Comparison of ENCODE assay signal across 26 cellular contexts in the genomic region with DNA sequence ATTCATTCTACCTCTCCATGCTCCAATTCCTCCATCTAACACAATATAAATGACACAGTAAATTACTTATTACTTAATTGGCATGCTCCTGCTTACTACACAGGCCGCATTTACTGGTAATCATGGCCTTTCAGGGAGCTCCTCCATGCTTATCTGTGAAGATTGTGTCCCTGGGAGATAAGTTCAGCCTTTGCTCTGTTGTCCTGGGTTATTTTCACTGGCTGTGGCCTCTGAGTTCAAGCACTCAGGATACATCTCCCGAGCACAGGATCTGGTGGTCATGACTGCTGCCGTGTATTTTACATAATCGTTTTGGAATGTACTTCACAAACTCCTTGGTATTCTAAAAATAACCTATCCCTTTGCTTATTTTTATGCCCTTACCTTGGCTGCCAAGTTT.
A peak's percentile ranks its signal among the peaks of the same experiment; 100 is the strongest.
DNase-seq lines count a peak whose midpoint lies in the region; ATAC-seq, FAIRE-seq and TF ChIP-seq lines count a peak whose summit lies in the region.
"Had no signal": no experiment of that assay in that cellular context is flagged by ENCODE, and none has a peak within 500 bp of the region (broad histone marks: within the 10 kb centered on the region; RNA-seq: fewer than 3 reads in every experiment).

No MANE protein-coding gene starts in this region.

- H3K9ac ChIP-seq in muscle layer of colon (ENCODE audit: low read length) (no peak overlapping the region), kidney (ENCODE audit: low read length in 2 of 2) (no peak overlapping the region)

- H3K4me1 ChIP-seq in muscle layer of colon (ENCODE audit: insufficient read depth, low read length): peaks cover 28% of the 10 kb centered on the region
- peaks cover 0 to 49% (median 14%) of the 10 kb centered on the region in 4 donors for H3K4me1 ChIP-seq in tibial artery
- no peaks in the 10 kb centered on the region for H3K4me1 ChIP-seq in kidney (ENCODE audit: control insufficient read depth in 1 of 2, insufficient read depth in 1 of 2, low read depth in 1 of 2, low read length in 2 of 2)
- H3K4me1 ChIP-seq: body of pancreas had no signal

- no peak for FAIRE-seq in kidney (lab: Jason Lieb, UNC)
- FAIRE-seq: frontal cortex, RCC 7860 had no signal

- ATAC-seq in GM21526 (IDR thresholded peaks at IDR 0.05; ENCODE audit: low FRiP score, unreplicated experiment): no peak
- ATAC-seq: body of pancreas, GM23338, left lobe of liver had no signal

- peak; percentile 66 for DNase-seq in NCI-H226
- DNase-seq in coronary artery (ENCODE audit: low spot score): no peak
- DNase-seq in tibial artery: no peak
- no peak for DNase-seq in NCI-H2227 treated with DMSO at 0.1 percent for 48 hours (lab: John Stamatoyannopoulos, UW)
- DNase-seq in kidney: no peak
- DNase-seq: activated CD4-positive, alpha-beta memory T cell treated with anti-CD3 and anti-CD28 coated beads, Interleukin-2, amount 10 ng/mL, durations not matched to agents 7 days and 5 days; activated naive CD4-positive, alpha-beta T cell treated with anti-CD3 and anti-CD28 coated beads, Interleukin-2, amount 10 ng/mL, durations not matched to agents 7 days and 5 days; activated T-cell treated with anti-CD3 and anti-CD28 coated beads, Interleukin-2, amount 50 U/mL, for 1 hour; body of pancreas; CD8-positive, alpha-beta memory T cell; DMS79 treated with DMSO at 0.1 percent for 48 hours; naive B cell; NCI-H146; NCI-H345; NK-92 treated with Interleukin-12 subunit alpha and Interleukin-12 subunit beta, amount 100 ng/mL, for 24 hours; posterior cingulate gyrus; stimulated activated CD4-positive, alpha-beta T cell treated with anti-CD3 and anti-CD28 coated beads, Interleukin-12 subunit alpha, Interleukin-12 subunit beta, amount 100 ng/mL, for 4 hours; T-helper 1 cell had no signal

- H3K27me3 ChIP-seq in muscle layer of colon (ENCODE audit: control insufficient read depth in 1 of 2, insufficient read depth in 2 of 2, low read length in 2 of 2): no peaks in the 10 kb centered on the region
- H3K27me3 ChIP-seq in tibial artery: no peaks in the 10 kb centered on the region
- H3K27me3 ChIP-seq: body of pancreas, tibial nerve had no signal

- H3K36me3 ChIP-seq in muscle layer of colon (ENCODE audit: insufficient read depth, low read length) (no peaks in the 10 kb centered on the region), tibial artery (no peaks in the 10 kb centered on the region), kidney (ENCODE audit: control insufficient read depth in 1 of 2, insufficient read depth in 2 of 2, low read length in 2 of 2) (no peaks in the 10 kb centered on the region)
- H3K36me3 ChIP-seq: tibial nerve had no signal

- H3K4me3 ChIP-seq in coronary artery: no peak overlapping the region
- no peak overlapping the region for H3K4me3 ChIP-seq in muscle layer of colon (ENCODE audit: low read depth in 1 of 2, low read length in 2 of 2)
- no peak overlapping the region for H3K4me3 ChIP-seq in tibial artery
- H3K4me3 ChIP-seq in kidney (ENCODE audit: low read length in 2 of 2): no peak overlapping the region
- H3K4me3 ChIP-seq: body of pancreas, GM23338, tibial nerve had no signal

- H3K27ac ChIP-seq in coronary artery: peak overlapping the region; percentile 72 to 79
- peak overlapping the region; percentile 4 for H3K27ac ChIP-seq in muscle layer of colon (ENCODE audit: low read depth, low read length)
- peak overlapping the region; percentile 59 to 79 for H3K27ac ChIP-seq in tibial artery
- no peak overlapping the region for H3K27ac ChIP-seq in kidney (ENCODE audit: low read depth in 2 of 2, low read length in 2 of 2)
- H3K27ac ChIP-seq: body of pancreas, VCaP had no signal

- H3K9me3 ChIP-seq in muscle layer of colon (ENCODE audit: low read length) (no peaks in the 10 kb centered on the region), tibial artery (no peaks in the 10 kb centered on the region), kidney (ENCODE audit: control insufficient read depth in 1 of 2, low read length in 2 of 2) (no peaks in the 10 kb centered on the region)
- H3K9me3 ChIP-seq: body of pancreas, tibial nerve had no signal

- TF ChIP-seq CTCF in coronary artery (IDR thresholded peaks at IDR 0.05) (no peak), tibial artery (IDR thresholded peaks at IDR 0.05) (no peak), kidney (IDR thresholded peaks at IDR 0.05; ENCODE audit: borderline replicate concordance, extremely low read depth, insufficient read depth) (no peak)

- intact Hi-C loops in tibial artery (cut with DNase I; ENCODE audit: low total_unique reads) (no loop called here), kidney (cut with DNase I) (no loop called here)

Comparison
In these comparisons a context has a peak if more than half of its experiments do, and no peak if none do; other contexts are left out.
1. H3K27ac ChIP-seq: peak in coronary artery (2 of 2), muscle layer of colon (single experiment) and tibial artery (2 of 2); none in kidney (0 of 2).